17 cellular contexts compared by ENCODE assay signal in the genomic region with DNA sequence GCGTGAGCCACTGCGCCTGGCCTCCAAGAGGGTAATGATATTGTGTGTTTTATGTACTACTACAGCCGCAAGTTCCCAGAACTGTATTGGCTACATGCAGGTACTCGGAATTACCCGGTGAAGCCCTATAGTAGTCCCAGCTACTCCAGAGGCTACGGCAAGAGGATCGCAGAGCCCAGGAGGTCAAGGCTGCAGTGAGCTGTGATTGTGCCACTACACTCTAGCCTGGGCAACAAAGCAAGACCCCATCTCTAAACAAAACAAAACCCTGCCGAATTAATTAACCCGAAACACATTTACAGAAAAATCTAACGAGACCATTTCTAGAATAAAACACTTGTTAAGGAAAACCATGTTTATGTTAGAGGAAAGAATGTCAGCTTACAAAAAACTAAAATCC. TPM values are rescaled to one million over a fixed set of nuclear protein-coding genes. Genes with fewer than 3 reads are reported as not detected.
DNase-seq lines count a peak whose midpoint lies in the region; ATAC-seq and TF ChIP-seq lines count a peak whose summit lies in the region.
"Had no signal": no experiment of that assay in that cellular context is flagged by ENCODE, and none has a peak within 500 bp of the region (broad histone marks: within the 10 kb centered on the region; RNA-seq: fewer than 3 reads in every experiment).

No MANE protein-coding gene starts in this region.

- peaks cover 21% of the 10 kb centered on the region for H3K4me1 Mint-ChIP-seq in CD8-positive, alpha-beta T cell (ENCODE audit: low read depth)
- H3K4me1 Mint-ChIP-seq in activated T-helper 17 cell treated with anti-CD3 and anti-CD28 coated beads, Interleukin-2, amount 50 U/mL, for 72 hours, result no peaks in the 10 kb centered on the region
- peaks cover 17% of the 10 kb centered on the region for H3K4me1 Mint-ChIP-seq in nephron

- H3K9me3 Mint-ChIP-seq in CD8-positive, alpha-beta T cell, result no peaks in the 10 kb centered on the region
- no peaks in the 10 kb centered on the region for H3K9me3 Mint-ChIP-seq in activated T-helper 17 cell treated with anti-CD3 and anti-CD28 coated beads, Interleukin-2, amount 50 U/mL, for 72 hours
- H3K9me3 Mint-ChIP-seq in nephron, result peaks cover 8% of the 10 kb centered on the region

- H3K27ac ChIP-seq in CD8-positive, alpha-beta T cell (ENCODE audit: low read depth, low read length), result no peak overlapping the region
- no peak overlapping the region for H3K27ac ChIP-seq in HEK293 (ENCODE audit: extremely low read depth, low read depth, low read length)
- H3K27ac ChIP-seq: ovary had no signal

- intact Hi-C loops in CD8-positive, alpha-beta T cell (cut with DNase I, micrococcal nuclease), result loop anchor here (5.0 kb wide), 2 partner anchors 467 to 1068 kb away; a partner anchor contains a TSS

- no peaks in the 10 kb centered on the region for H3K27me3 ChIP-seq in CD8-positive, alpha-beta T cell (ENCODE audit: insufficient read depth, low read length)
- H3K27me3 ChIP-seq: ascending aorta, ovary, sigmoid colon had no signal

- DNase-seq in CD8-positive, alpha-beta T cell, result no peak
- DNase-seq in Ammon's horn (ENCODE audit: low spot score) (no peak), COR-L47 (lab: John Stamatoyannopoulos, UW) (no peak), ACHN (no peak)
- DNase-seq: activated CD4-positive, alpha-beta T cell treated with anti-CD3 and anti-CD28 coated beads for 1 hour; NCI-H1105; NCI-H524 treated with DMSO at 0.1 percent for 48 hours; sigmoid colon; T-helper 9 cell had no signal

- no peak for ATAC-seq in CD8-positive, alpha-beta T cell
- no peak for ATAC-seq in activated T-helper 17 cell treated with anti-CD3 and anti-CD28 coated beads, Interleukin-2, amount 50 U/mL, for 72 hours (replicated peaks)
- ATAC-seq in GM18867 (IDR thresholded peaks at IDR 0.05; ENCODE audit: unreplicated experiment), result no peak
- ATAC-seq: left lobe of liver, Right ventricle myocardium inferior had no signal

- peaks cover 6% of the 10 kb centered on the region for H3K27me3 Mint-ChIP-seq in CD8-positive, alpha-beta T cell (ENCODE audit: low read depth)
- peaks cover 5% of the 10 kb centered on the region for H3K27me3 Mint-ChIP-seq in activated T-helper 17 cell treated with anti-CD3 and anti-CD28 coated beads, Interleukin-2, amount 50 U/mL, for 72 hours
- H3K27me3 Mint-ChIP-seq in nephron (ENCODE audit: low read depth), result no peaks in the 10 kb centered on the region

- H3K9me3 ChIP-seq in CD8-positive, alpha-beta T cell (ENCODE audit: low read length), result no peaks in the 10 kb centered on the region
- no peaks in the 10 kb centered on the region for H3K9me3 ChIP-seq in HEK293 (ENCODE audit: control insufficient read depth, insufficient read depth, low read depth, low read length)
- H3K9me3 ChIP-seq: ascending aorta, ovary, sigmoid colon had no signal

- POLR2A ChIA-PET in CD8-positive, alpha-beta T cell (lab: Charles Lee), result no interaction called here
- POLR2A ChIA-PET in HEK293 (lab: Yijun Ruan, JAX), result interaction anchor here (0.6 kb wide), 1 partner anchor 17 kb away, joined by 3 read pairs; no protein-coding TSS in a partner anchor

- peaks cover 6% of the 10 kb centered on the region for H3K36me3 Mint-ChIP-seq in CD8-positive, alpha-beta T cell
- H3K36me3 Mint-ChIP-seq in activated T-helper 17 cell treated with anti-CD3 and anti-CD28 coated beads, Interleukin-2, amount 50 U/mL, for 72 hours (ENCODE audit: low read depth), result peaks cover 23% of the 10 kb centered on the region
- peaks cover 4% of the 10 kb centered on the region for H3K36me3 Mint-ChIP-seq in nephron (ENCODE audit: low read depth)

- in situ Hi-C loops in ACHN (cut with HindIII; ENCODE audit: low pct_ligation_motif_present, low pct_unique_long_range_greater_than_20kb, low sequenced_read_pairs), result no loop called here

- TF ChIP-seq CTCF in CD8-positive, alpha-beta T cell (IDR thresholded peaks at IDR 0.05), result no peak
- TF ChIP-seq CTCF in HEK293 (tag by site-specific recombination; IDR thresholded peaks at IDR 0.05) (no peak), nephron (IDR thresholded peaks at IDR 0.05; ENCODE audit: unreplicated experiment in 3 of 3) (no peak)

- no peaks in the 10 kb centered on the region for H3K36me3 ChIP-seq in CD8-positive, alpha-beta T cell (ENCODE audit: insufficient read depth, low read length)
- no peaks in the 10 kb centered on the region for H3K36me3 ChIP-seq in HEK293 (ENCODE audit: control insufficient read depth in 2 of 2, insufficient read depth in 1 of 2, low read length in 2 of 2)
- H3K36me3 ChIP-seq: ascending aorta, ovary, sigmoid colon had no signal

- CTCF ChIA-PET in CD8-positive, alpha-beta T cell (lab: Charles Lee), result interaction anchor here (0.7 to 1.2 kb wide), 2 partner anchors 10 to 74 kb away, joined by 3 to 5 read pairs; no protein-coding TSS in a partner anchor
- CTCF ChIA-PET in HEK293 (lab: Yijun Ruan, JAX), result interaction anchor here (0.6 to 1.3 kb wide), 3 partner anchors 13 to 75 kb away, joined by 3 to 5 read pairs (median 3); no protein-coding TSS in a partner anchor

- peaks cover 17% of the 10 kb centered on the region for H3K4me1 ChIP-seq in CD8-positive, alpha-beta T cell (ENCODE audit: insufficient read depth, low read length)
- peaks cover 6% of the 10 kb centered on the region for H3K4me1 ChIP-seq in HEK293 (ENCODE audit: control insufficient read depth, insufficient read depth, low read length)

- H3K4me3 Mint-ChIP-seq in CD8-positive, alpha-beta T cell, result no peak overlapping the region
- peak overlapping the region; percentile 86 for H3K4me3 Mint-ChIP-seq in activated T-helper 17 cell treated with anti-CD3 and anti-CD28 coated beads, Interleukin-2, amount 50 U/mL, for 72 hours
- H3K4me3 Mint-ChIP-seq in nephron, result peak overlapping the region; percentile 60 to 79 (median 65)

- H3K4me3 ChIP-seq in CD8-positive, alpha-beta T cell (ENCODE audit: low read depth, low read length), result no peak overlapping the region
- H3K4me3 ChIP-seq in HEK293 (ENCODE audit: low read depth, low read length), result no peak overlapping the region
- H3K4me3 ChIP-seq: ascending aorta, ovary, sigmoid colon had no signal

- peak overlapping the region; percentile 52 for H3K27ac Mint-ChIP-seq in CD8-positive, alpha-beta T cell
- H3K27ac Mint-ChIP-seq in activated T-helper 17 cell treated with anti-CD3 and anti-CD28 coated beads, Interleukin-2, amount 50 U/mL, for 72 hours, result no peak overlapping the region
- H3K27ac Mint-ChIP-seq in nephron, result peak overlapping the region; percentile 85 to 99 (median 98)

TF ChIP-seq in HEK293, 187 proteins besides CTCF, POLR2A, EP300 and RAD21:
- no peak for TF ChIP-seq ZNF629 (tag by site-specific recombination; IDR thresholded peaks at IDR 0.05)
- TF ChIP-seq ZNF121 (tag by site-specific recombination; IDR thresholded peaks at IDR 0.05), result 0 out of 2 replicates have a peak, but pooled peaks have one; percentile 30

RNA-seq across cellular contexts. Expression of a gene that starts 2.2 kb away (rescaled TPM):
- 100 to 1,000 TPM; 177 to 190 TPM for total RNA-seq in CD8-positive, alpha-beta T cell
- total RNA-seq in activated T-helper 17 cell treated with anti-CD3 and anti-CD28 coated beads, Interleukin-2, amount 50 U/mL, for 72 hours, result 100 to 1,000 TPM; 136 to 143 TPM
